ENCODE assay signal across 24 cellular contexts in genomic region chr14:104591506-104592291, GRCh38. TPM values are rescaled to one million over a fixed set of nuclear protein-coding genes. Genes with fewer than 3 reads are reported as not detected.
"Had no signal": no experiment of that assay in that cellular context is flagged by ENCODE, and none has a peak within 500 bp of the region (broad histone marks: within the 10 kb centered on the region; RNA-seq: fewer than 3 reads in every experiment).

No MANE protein-coding gene starts in this region.

- H3K36me3 Mint-ChIP-seq: activated CD4-positive, alpha-beta memory T cell treated with anti-CD3 and anti-CD28 coated beads for 36 hours; activated naive CD4-positive, alpha-beta T cell treated with anti-CD3 and anti-CD28 coated beads, Interleukin-2, amount 50 U/mL, for 72 hours; T-cell had no signal

- H3K27ac Mint-ChIP-seq: activated CD4-positive, alpha-beta memory T cell treated with anti-CD3 and anti-CD28 coated beads for 36 hours; activated CD4-positive, alpha-beta T cell treated with anti-CD3 and anti-CD28 coated beads, Interleukin-2, amount 10 ng/mL, durations not matched to agents 7 days and 5 days; activated naive CD8-positive, alpha-beta T cell treated with anti-CD3 and anti-CD28 coated beads, Interleukin-2, amount 50 U/mL, for 24 hours; T-cell had no signal

- H3K4me1 Mint-ChIP-seq: activated CD4-positive, alpha-beta T cell treated with anti-CD3 and anti-CD28 coated beads, Interleukin-2, amount 10 ng/mL, durations not matched to agents 7 days and 5 days; activated naive CD8-positive, alpha-beta T cell treated with anti-CD3 and anti-CD28 coated beads, Interleukin-2, amount 50 U/mL, for 24 hours; T-cell had no signal

- ATAC-seq: activated naive CD4-positive, alpha-beta T cell treated with anti-CD3 and anti-CD28 coated beads, Interleukin-2, amount 50 U/mL, for 72 hours; activated naive CD8-positive, alpha-beta T cell treated with anti-CD3 and anti-CD28 coated beads, Interleukin-2, amount 50 U/mL, for 24 hours; activated T-cell treated with anti-CD3 and anti-CD28 coated beads, Interleukin-2, amount 50 U/mL, for 4 hours; T-cell had no signal

- DNase-seq: activated CD4-positive, alpha-beta memory T cell treated with anti-CD3 and anti-CD28 coated beads for 36 hours; activated CD4-positive, alpha-beta T cell treated with anti-CD3 and anti-CD28 coated beads, Interleukin-2, amount 10 ng/mL, durations not matched to agents 7 days and 5 days; activated CD4-positive, CD25-positive, alpha-beta regulatory T cell; activated CD8-positive, alpha-beta memory T cell treated with anti-CD3 and anti-CD28 coated beads for 24 hours; activated effector memory CD4-positive, alpha-beta T cell treated with anti-CD3 and anti-CD28 coated beads, Interleukin-2, amount 50 U/mL, for 16 hours; activated naive CD4-positive, alpha-beta T cell treated with Interleukin-2 at 50 U/mL for 16 hours; activated naive CD8-positive, alpha-beta T cell treated with anti-CD3 and anti-CD28 coated beads, Interleukin-2, amount 50 U/mL, for 24 hours; activated T-cell treated with anti-CD3 and anti-CD28 coated beads, Interleukin-2, amount 50 U/mL, for 4 hours; amygdala; Kasumi-1; KBM-7; NCI-H1105 treated with DMSO at 0.1 percent for 48 hours; NCI-H1436 treated with DMSO at 0.1 percent for 48 hours; NCI-H187; NCI-H2081; NCI-H446; NCI-H524; PC-9; T-cell; T-helper 2 cell; T1000 had no signal

- FAIRE-seq: TTC549 had no signal

- H3K4me3 Mint-ChIP-seq: activated CD4-positive, alpha-beta memory T cell treated with anti-CD3 and anti-CD28 coated beads for 36 hours; activated CD4-positive, alpha-beta T cell treated with anti-CD3 and anti-CD28 coated beads, Interleukin-2, amount 10 ng/mL, durations not matched to agents 7 days and 5 days; activated naive CD8-positive, alpha-beta T cell treated with anti-CD3 and anti-CD28 coated beads, Interleukin-2, amount 50 U/mL, for 24 hours; activated T-cell treated with anti-CD3 and anti-CD28 coated beads, Interleukin-2, amount 50 U/mL, for 4 hours; T-cell had no signal

- H3K27me3 Mint-ChIP-seq: activated CD4-positive, alpha-beta T cell treated with anti-CD3 and anti-CD28 coated beads, Interleukin-2, amount 10 ng/mL, durations not matched to agents 7 days and 5 days; activated naive CD8-positive, alpha-beta T cell treated with anti-CD3 and anti-CD28 coated beads, Interleukin-2, amount 50 U/mL, for 24 hours had no signal

- H3K27ac ChIP-seq: PC-9, SK-N-MC had no signal

- H3K4me3 ChIP-seq: PC-9, SK-N-MC had no signal

- H3K9me3 Mint-ChIP-seq: activated CD4-positive, alpha-beta memory T cell treated with anti-CD3 and anti-CD28 coated beads for 36 hours; activated CD4-positive, alpha-beta T cell treated with anti-CD3 and anti-CD28 coated beads, Interleukin-2, amount 10 ng/mL, durations not matched to agents 7 days and 5 days; activated naive CD4-positive, alpha-beta T cell treated with anti-CD3 and anti-CD28 coated beads, Interleukin-2, amount 50 U/mL, for 72 hours; activated naive CD8-positive, alpha-beta T cell treated with anti-CD3 and anti-CD28 coated beads, Interleukin-2, amount 50 U/mL, for 24 hours; activated T-cell treated with anti-CD3 and anti-CD28 coated beads, Interleukin-2, amount 50 U/mL, for 4 hours; T-cell had no signal

RNA-seq across cellular contexts. Expression of gene C14orf180, which starts 12.1 kb away (rescaled TPM):
- total RNA-seq: activated CD4-positive, alpha-beta memory T cell treated with anti-CD3 and anti-CD28 coated beads for 36 hours; activated CD4-positive, alpha-beta T cell treated with anti-CD3 and anti-CD28 coated beads, Interleukin-2, amount 10 ng/mL, durations not matched to agents 7 days and 5 days; activated naive CD4-positive, alpha-beta T cell treated with anti-CD3 and anti-CD28 coated beads, Interleukin-2, amount 50 U/mL, for 72 hours; activated T-cell treated with anti-CD3 and anti-CD28 coated beads, Interleukin-2, amount 50 U/mL, for 4 hours; PC-9; T-cell had no signal

RNA-seq across cellular contexts. Expression of gene TMEM179, which starts 12.9 kb away (rescaled TPM):
- total RNA-seq: activated CD4-positive, alpha-beta memory T cell treated with anti-CD3 and anti-CD28 coated beads for 36 hours; activated CD4-positive, alpha-beta T cell treated with anti-CD3 and anti-CD28 coated beads, Interleukin-2, amount 10 ng/mL, durations not matched to agents 7 days and 5 days; activated T-cell treated with anti-CD3 and anti-CD28 coated beads, Interleukin-2, amount 50 U/mL, for 4 hours; PC-9; T-cell had no signal
